ENCODE assay signal across 16 cellular contexts in genomic region chr1:178651742-178652141, GRCh38.
DNase-seq lines count a peak whose midpoint lies in the region; ATAC-seq and TF ChIP-seq lines count a peak whose summit lies in the region.
"Had no signal": no experiment of that assay in that cellular context is flagged by ENCODE, and none has a peak within 500 bp of the region (broad histone marks: within the 10 kb centered on the region; RNA-seq: fewer than 3 reads in every experiment).

No MANE protein-coding gene starts in this region.

- no peaks in the 10 kb centered on the region for H3K36me3 Mint-ChIP-seq in activated CD8-positive, alpha-beta memory T cell treated with anti-CD3 and anti-CD28 coated beads, Interleukin-2, amount 10 ng/mL, durations not matched to agents 7 days and 5 days
- H3K36me3 Mint-ChIP-seq: WTC11 had no signal

- no peak overlapping the region for H3K4me3 Mint-ChIP-seq in activated CD8-positive, alpha-beta memory T cell treated with anti-CD3 and anti-CD28 coated beads, Interleukin-2, amount 10 ng/mL, durations not matched to agents 7 days and 5 days
- H3K4me3 Mint-ChIP-seq: central memory CD8-positive, alpha-beta T cell; WTC11 had no signal

- no peaks in the 10 kb centered on the region for H3K9me3 ChIP-seq in OCI-LY1 (ENCODE audit: low read length)
- H3K9me3 ChIP-seq: lower lobe of right lung, pancreas, thoracic aorta had no signal

- ATAC-seq in activated CD8-positive, alpha-beta memory T cell treated with anti-CD3 and anti-CD28 coated beads, Interleukin-2, amount 10 ng/mL, durations not matched to agents 7 days and 5 days: no peak
- ATAC-seq: lower lobe of right lung, WTC11 had no signal

- H3K27me3 Mint-ChIP-seq in activated CD8-positive, alpha-beta memory T cell treated with anti-CD3 and anti-CD28 coated beads, Interleukin-2, amount 10 ng/mL, durations not matched to agents 7 days and 5 days: peaks cover 5% of the 10 kb centered on the region

- no peak overlapping the region for H2AFZ ChIP-seq in OCI-LY1 (ENCODE audit: low read length)

- no peak overlapping the region; the same call in 1 of the 2 replicates for H3K4me2 ChIP-seq in OCI-LY1 (ENCODE audit: low read length)

- H3K4me1 ChIP-seq in OCI-LY1 (ENCODE audit: insufficient read depth, low read length, severe bottlenecking): peaks cover 58% of the 10 kb centered on the region
- H3K4me1 ChIP-seq: lower lobe of right lung, pancreas had no signal

- H3F3A ChIP-seq in OCI-LY1 (ENCODE audit: insufficient read depth, low read length): no peaks in the 10 kb centered on the region

- no peaks in the 10 kb centered on the region for H3K9me2 ChIP-seq in OCI-LY1 (ENCODE audit: low read depth, low read length)

- peak; percentile 51 for DNase-seq in DMS 273 treated with DMSO at 0.1 percent for 48 hours (lab: John Stamatoyannopoulos, UW)
- DNase-seq in fibroblast of villous mesenchyme (ENCODE audit: low read depth): peak; percentile 96
- DNase-seq in occipital lobe (lab: John Stamatoyannopoulos, UW): peak; percentile 20
- no peak for DNase-seq in NK-92 treated with Interleukin-12 subunit alpha and Interleukin-12 subunit beta, amount 100 ng/mL, for 24 hours (lab: John Stamatoyannopoulos, UW)
- no peak for DNase-seq in activated T-cell treated with anti-CD3 and anti-CD28 coated beads, Interleukin-2, amount 50 U/mL, for 48 hours
- DNase-seq in activated CD8-positive, alpha-beta memory T cell treated with anti-CD3 and anti-CD28 coated beads, Interleukin-2, amount 10 ng/mL, durations not matched to agents 7 days and 5 days: no peak
- DNase-seq in SIG-M5 (lab: John Stamatoyannopoulos, UW): no peak
- DNase-seq: activated naive CD4-positive, alpha-beta T cell treated with anti-CD3 and anti-CD28 coated beads, Interleukin-2, amount 50 U/mL, for 16 hours; DMS153; lower lobe of right lung; MM.1S; pancreas had no signal

- H3K27me3 ChIP-seq in OCI-LY1 (ENCODE audit: insufficient read depth, low read length): no peaks in the 10 kb centered on the region
- H3K27me3 ChIP-seq: pancreas had no signal

- peak overlapping the region; percentile 52 for H3K27ac ChIP-seq in OCI-LY1 (ENCODE audit: low read depth, low read length, poor library complexity, severe bottlenecking)
- H3K27ac ChIP-seq: lower lobe of right lung, pancreas, thoracic aorta had no signal

- H3K9ac ChIP-seq in OCI-LY1 (ENCODE audit: low read length): peak overlapping the region; percentile 14; the same call in 1 of the 2 replicates

- H3K4me1 Mint-ChIP-seq in activated CD8-positive, alpha-beta memory T cell treated with anti-CD3 and anti-CD28 coated beads, Interleukin-2, amount 10 ng/mL, durations not matched to agents 7 days and 5 days: no peaks in the 10 kb centered on the region
- H3K4me1 Mint-ChIP-seq: central memory CD8-positive, alpha-beta T cell had no signal

- H3K4me3 ChIP-seq in OCI-LY1 (ENCODE audit: low read depth, low read length, poor library complexity, severe bottlenecking) (no peak overlapping the region), fibroblast of villous mesenchyme (ENCODE audit: low read depth, low read length) (no peak overlapping the region)
- H3K4me3 ChIP-seq: lower lobe of right lung, pancreas, thoracic aorta had no signal

- CTCF ChIA-PET in activated CD8-positive, alpha-beta memory T cell treated with anti-CD3 and anti-CD28 coated beads, Interleukin-2, amount 10 ng/mL, durations not matched to agents 7 days and 5 days (lab: Charles Lee): no interaction called here

- H3K36me3 ChIP-seq in OCI-LY1 (ENCODE audit: insufficient read depth, low read length): no peaks in the 10 kb centered on the region
- H3K36me3 ChIP-seq: lower lobe of right lung, pancreas, thoracic aorta had no signal

- H4K20me1 ChIP-seq in OCI-LY1 (ENCODE audit: insufficient read depth, low read length): no peaks in the 10 kb centered on the region

- no peaks in the 10 kb centered on the region for H3K79me2 ChIP-seq in OCI-LY1 (ENCODE audit: insufficient read depth, low read length)

- TF ChIP-seq CTCF in OCI-LY1 (IDR thresholded peaks at IDR 0.05; ENCODE audit: low read length): no peak
- no peak for TF ChIP-seq CTCF in fibroblast of villous mesenchyme (IDR thresholded peaks at IDR 0.05; ENCODE audit: insufficient read depth, low read depth, low read length)

- H3K27ac Mint-ChIP-seq in activated CD8-positive, alpha-beta memory T cell treated with anti-CD3 and anti-CD28 coated beads, Interleukin-2, amount 10 ng/mL, durations not matched to agents 7 days and 5 days: no peak overlapping the region
- H3K27ac Mint-ChIP-seq: WTC11 had no signal

- H3K9me3 Mint-ChIP-seq in activated CD8-positive, alpha-beta memory T cell treated with anti-CD3 and anti-CD28 coated beads, Interleukin-2, amount 10 ng/mL, durations not matched to agents 7 days and 5 days (ENCODE audit: low read depth): no peaks in the 10 kb centered on the region
- H3K9me3 Mint-ChIP-seq: central memory CD8-positive, alpha-beta T cell; WTC11 had no signal

Comparison
In these comparisons a context has a peak if more than half of its experiments do, and no peak if none do; other contexts are left out.
1. DNase-seq: peak in DMS 273 treated with DMSO at 0.1 percent for 48 hours (single experiment), fibroblast of villous mesenchyme (single experiment) and occipital lobe (single experiment); none in NK-92 treated with Interleukin-12 subunit alpha and Interleukin-12 subunit beta, amount 100 ng/mL, for 24 hours (single experiment), activated T-cell treated with anti-CD3 and anti-CD28 coated beads, Interleukin-2, amount 50 U/mL, for 48 hours (0 of 2), activated CD8-positive, alpha-beta memory T cell treated with anti-CD3 and anti-CD28 coated beads, Interleukin-2, amount 10 ng/mL, durations not matched to agents 7 days and 5 days (single experiment) and SIG-M5 (single experiment).